Comparison of ENCODE assay signal across 16 cellular contexts in the genomic region with DNA sequence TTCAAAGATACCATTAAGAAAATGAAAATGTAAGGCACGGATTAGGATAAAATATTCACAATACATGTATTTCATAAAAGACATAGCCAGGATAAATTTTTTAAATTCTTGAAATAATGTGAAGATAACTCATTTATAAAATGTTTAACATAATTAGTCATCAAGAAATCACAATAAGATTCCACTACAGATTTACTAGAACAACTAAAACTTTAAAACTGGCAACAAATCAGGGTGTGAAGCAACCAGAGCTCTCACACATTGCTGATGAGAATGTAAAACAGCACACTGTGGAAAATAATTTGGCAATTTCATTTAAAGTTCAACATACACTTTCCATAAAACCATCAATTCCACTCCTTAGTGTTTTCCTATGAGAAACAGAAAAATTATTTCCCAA.
"Had no signal": no experiment of that assay in that cellular context is flagged by ENCODE, and none has a peak within 500 bp of the region (broad histone marks: within the 10 kb centered on the region; RNA-seq: fewer than 3 reads in every experiment).

No MANE protein-coding gene starts in this region.

- H3K4me3 ChIP-seq: left ventricle myocardium inferior, upper lobe of right lung had no signal

- H3K4me1 ChIP-seq: left ventricle myocardium inferior, upper lobe of right lung had no signal

- FAIRE-seq: keratinocyte had no signal

- DNase-seq: activated CD4-positive, alpha-beta T cell treated with anti-CD3 and anti-CD28 coated beads for 4 hours; activated CD8-positive, alpha-beta memory T cell treated with anti-CD3 and anti-CD28 coated beads, Interleukin-2, amount 50 U/mL, for 4 hours; activated CD8-positive, alpha-beta T cell treated with anti-CD3 and anti-CD28 coated beads for 36 hours; activated naive CD4-positive, alpha-beta T cell; caudate nucleus; cortex of kidney; effector CD8-positive, alpha-beta T cell; foreskin melanocyte; head of caudate nucleus; left ventricle myocardium inferior; mesenchymal stem cell; occipital lobe; stimulated activated CD4-positive, alpha-beta T cell treated with anti-CD3 and anti-CD28 coated beads, Interleukin-4, amount 100 ng/mL, for 1 hour; upper lobe of right lung had no signal

- H3K27ac ChIP-seq: left ventricle myocardium inferior, upper lobe of right lung had no signal

- H3K27me3 ChIP-seq: upper lobe of right lung had no signal

- ATAC-seq: activated CD8-positive, alpha-beta T cell treated with anti-CD3 and anti-CD28 coated beads for 36 hours; natural killer cell treated with Interleukin-12 subunit alpha and Interleukin-12 subunit beta and Interleukin-15 and Interleukin-18, amount 100 ng/mL, for 72 hours; upper lobe of right lung had no signal
